Comparison of ENCODE assay signal across 8 cellular contexts in genomic region chr4:8534129-8534528, GRCh38. TPM values are rescaled to one million over a fixed set of nuclear protein-coding genes. Genes with fewer than 3 reads are reported as not detected.
DNase-seq lines count a peak whose midpoint lies in the region; ATAC-seq, FAIRE-seq and TF ChIP-seq lines count a peak whose summit lies in the region.
"Had no signal": no experiment of that assay in that cellular context is flagged by ENCODE, and none has a peak within 500 bp of the region (broad histone marks: within the 10 kb centered on the region; RNA-seq: fewer than 3 reads in every experiment).

No MANE protein-coding gene starts in this region.

- H3K9me3 ChIP-seq in GM12878 (replicated peaks; ENCODE audit: control insufficient read depth, insufficient read depth, low read length) (peaks cover 8% of the 10 kb centered on the region), mucosa of stomach (ENCODE audit: control insufficient read depth, low read length) (no peaks in the 10 kb centered on the region)

- peaks cover 0 to 23% of the 10 kb centered on the region in 2 donors for H3K9me3 Mint-ChIP-seq in activated naive CD4-positive, alpha-beta T cell treated with anti-CD3 and anti-CD28 coated beads, Interleukin-2, amount 50 U/mL, for 72 hours

- no peak overlapping the region for H3K27ac Mint-ChIP-seq in activated naive CD4-positive, alpha-beta T cell treated with anti-CD3 and anti-CD28 coated beads, Interleukin-2, amount 50 U/mL, for 72 hours
- H3K27ac Mint-ChIP-seq: activated B cell treated with CpG ODN at 0.5 μM for 24 hours had no signal

- H4K20me1 ChIP-seq in GM12878 (ENCODE audit: control insufficient read depth, insufficient read depth), result no peaks in the 10 kb centered on the region

- BruUV-seq in GM12878 (replicated peaks; lab: Mats Ljungman, UMichigan), result no TSS peak

- TF ChIP-seq POLR2A in GM12878 (IDR thresholded peaks at IDR 0.05; ENCODE audit: low read depth, low read length), result 0 out of 2 replicates have a peak, but pooled peaks have one; percentile 29

- FAIRE-seq in GM12878 (lab: Jason Lieb, UNC), result peak; percentile 97

- CTCF ChIA-PET in GM12878 (lab: Yijun Ruan, JAX), result no interaction called here

- peaks cover 0 to 15% of the 10 kb centered on the region in 2 donors for H3K36me3 Mint-ChIP-seq in activated naive CD4-positive, alpha-beta T cell treated with anti-CD3 and anti-CD28 coated beads, Interleukin-2, amount 50 U/mL, for 72 hours

- intact Hi-C loops in GM12878 (cut with micrococcal nuclease; ENCODE audit: unreplicated experiment), result no loop called here

- H3K4me2 ChIP-seq in GM12878 (ENCODE audit: control insufficient read depth, insufficient read depth), result peak overlapping the region; percentile 93

- no peaks in the 10 kb centered on the region for H3K79me2 ChIP-seq in GM12878 (ENCODE audit: control insufficient read depth, insufficient read depth, low read length)

- H3K9ac ChIP-seq in GM12878 (ENCODE audit: control insufficient read depth, insufficient read depth, low read length) (peak overlapping the region; percentile 69; the same call in 1 of the 2 replicates), mucosa of stomach (ENCODE audit: low read length) (peak overlapping the region; percentile 73)

- DNase-seq in GM12878 (ENCODE audit: low read depth, low spot score) (peak; percentile 89), GF-D8 (lab: John Stamatoyannopoulos, UW) (no peak)
- DNase-seq in activated CD4-positive, alpha-beta T cell treated with anti-CD3 and anti-CD28 coated beads, Interleukin-2, amount 50 U/mL, for 48 hours, result no peak
- DNase-seq in activated naive CD4-positive, alpha-beta T cell treated with anti-CD3 and anti-CD28 coated beads, Interleukin-2, amount 50 U/mL, for 72 hours (ENCODE audit: low spot score in 2 of 2), result no peak
- DNase-seq: activated B cell treated with CpG ODN at 0.5 μM for 24 hours had no signal

- ATAC-seq in GM19395 (IDR thresholded peaks at IDR 0.05; ENCODE audit: unreplicated experiment) (peak; percentile 89), HG03103 (IDR thresholded peaks at IDR 0.05; ENCODE audit: low read depth, unreplicated experiment) (peak; percentile 67), GM12878 (peak; percentile 95)
- ATAC-seq in activated naive CD4-positive, alpha-beta T cell treated with anti-CD3 and anti-CD28 coated beads, Interleukin-2, amount 50 U/mL, for 72 hours, result no peak

- TF ChIP-seq EP300 in GM12878 (IDR thresholded peaks at IDR 0.05; ENCODE audit: borderline replicate concordance in 1 of 2, control insufficient read depth in 1 of 2, low read depth in 2 of 2, low read length in 2 of 2), result no peak

- peaks cover 33% of the 10 kb centered on the region for H3K4me1 ChIP-seq in GM12878 (ENCODE audit: control insufficient read depth, insufficient read depth, low read length)
- peaks cover 45% of the 10 kb centered on the region for H3K4me1 ChIP-seq in mucosa of stomach (ENCODE audit: control insufficient read depth, insufficient read depth, low read length)

- in situ Hi-C loops in GM12878 (cut with MboI), result no loop called here

- POLR2A ChIA-PET in GM12878 (lab: Charles Lee), result no interaction called here

- RAD21 ChIA-PET in GM12878 (lab: Charles Lee; ENCODE audit: unreplicated experiment), result interaction anchor here (1.7 kb wide), 1 partner anchor 66 kb away, joined by 4 read pairs; no protein-coding TSS in a partner anchor

- peak overlapping the region; percentile 63 for H2AFZ ChIP-seq in GM12878 (ENCODE audit: control insufficient read depth, low read depth, low read length)

- SMC1A ChIA-PET in GM12878 (lab: Charles Lee; ENCODE audit: uncharacterized antibody, unreplicated experiment), result interaction anchor here (0.9 kb wide), 1 partner anchor 33 kb away, joined by 3 read pairs; no protein-coding TSS in a partner anchor

- TF ChIP-seq RAD21 in GM12878 (IDR thresholded peaks at IDR 0.05; ENCODE audit: insufficient read depth, low read depth, low read length), result no peak

- H3K27me3 ChIP-seq in GM12878 (replicated peaks in 1 of 2; ENCODE audit: control insufficient read depth in 2 of 2, insufficient read depth in 2 of 2, low read length in 1 of 2), result no peaks in the 10 kb centered on the region
- no peaks in the 10 kb centered on the region for H3K27me3 ChIP-seq in mucosa of stomach (ENCODE audit: control insufficient read depth, insufficient read depth, low read length)

- H3K27ac ChIP-seq in GM12878 (ENCODE audit: control insufficient read depth, insufficient read depth), result peak overlapping the region; percentile 89

- H3K4me3 ChIP-seq in GM12878, result peak overlapping the region; percentile 8; the same call in 1 of the 2 replicates
- peak overlapping the region; percentile 9 for H3K4me3 ChIP-seq in mucosa of stomach (ENCODE audit: low read length)

- WGBS in GM12878 (ENCODE audit: insufficient coverage, insufficient replicate concordance, low lambda C conversion rate, missing lambda C conversion rate), result 1% methylated on average over 4 of the region's 4 CpGs

- no peaks in the 10 kb centered on the region for H3K36me3 ChIP-seq in GM12878 (ENCODE audit: control insufficient read depth in 2 of 2, insufficient read depth in 2 of 2, low read length in 1 of 2)
- H3K36me3 ChIP-seq in mucosa of stomach (ENCODE audit: control insufficient read depth, insufficient read depth, low read length), result no peaks in the 10 kb centered on the region

- no peak for TF ChIP-seq CTCF in GM12878 (IDR thresholded peaks at IDR 0.05 in 2 of 3, conservative IDR thresholded peaks at IDR 0.05 in 1 of 3; ENCODE audit: control insufficient read depth in 2 of 3, extremely low read depth in 1 of 3, insufficient read depth in 1 of 3, low read depth in 3 of 3, low read length in 3 of 3)

TF ChIP-seq in GM12878, 131 proteins besides CTCF, POLR2A, EP300 and RAD21 (continues in another document):
- TF ChIP-seq BHLHE40 (IDR thresholded peaks at IDR 0.05; ENCODE audit: borderline replicate concordance in 1 of 2, low read depth in 2 of 2, low read length in 1 of 2) (peak; percentile 9 to 21; a peak in 1 of 4 replicates), JUND (IDR thresholded peaks at IDR 0.05; ENCODE audit: low read depth, low read length) (no peak)
- TF ChIP-seq, protein P1, sequence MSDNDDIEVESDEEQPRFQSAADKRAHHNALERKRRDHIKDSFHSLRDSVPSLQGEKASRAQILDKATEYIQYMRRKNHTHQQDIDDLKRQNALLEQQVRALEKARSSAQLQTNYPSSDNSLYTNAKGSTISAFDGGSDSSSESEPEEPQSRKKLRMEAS (IDR thresholded peaks at IDR 0.05; ENCODE audit: low read depth, low read length), result no peak

RNA-seq across cellular contexts. Expression of gene GPR78, which starts 46.1 kb away (rescaled TPM):
- 0.15 TPM in 1 of 2 replicates, not detected in the other for total RNA-seq in GM12878 (2013; cell fraction: nucleolus; rRNA removed)
- total RNA-seq in GM12878 (2014; rRNA removed), result not detected in 2 replicates
- not detected in 2 replicates for total RNA-seq in GM12878 (2014; rRNA removed; fragmentation: Illumina TruSeq; extraction: Trizol)
- total RNA-seq in GM12878 (2021), result not detected in 2 replicates
- not detected for polyA plus RNA-seq in GM12878 (2011; ENCODE audit: low read depth)
- polyA plus RNA-seq in GM12878 (2011; rRNA removed), result not detected in 2 replicates
- polyA plus RNA-seq in GM12878 (2011; cell fraction: cytosol; rRNA removed), result not detected in 2 replicates
- polyA plus RNA-seq in GM12878 (2011; cell fraction: nucleus; rRNA removed), result not detected in 2 replicates
- not detected in 2 replicates for polyA plus RNA-seq in GM12878 (2012)
- 0.03 TPM in 1 of 2 replicates, not detected in the other for polyA plus RNA-seq in GM12878 (2014; fragmentation: Illumina TruSeq; extraction: Trizol)
- polyA plus RNA-seq in GM12878 (2014; fragmentation: Nextera tagmentation; extraction: Ambion mirVana), result not detected
- polyA plus RNA-seq in GM12878 (2014; rRNA removed), result not detected in 2 replicates
- not detected for polyA plus RNA-seq in GM12878 (2016; fragmentation: Nextera tagmentation; extraction: Ambion mirVana)
- polyA minus RNA-seq in GM12878 (2011; rRNA and poly(A)+ RNA removed), result not detected in 2 replicates
- polyA minus RNA-seq in GM12878 (2011; cell fraction: cytosol; rRNA and poly(A)+ RNA removed), result not detected in 2 replicates
- not detected in 2 replicates for polyA minus RNA-seq in GM12878 (2011; cell fraction: nucleus; rRNA and poly(A)+ RNA removed)
- total RNA-seq in activated naive CD4-positive, alpha-beta T cell treated with anti-CD3 and anti-CD28 coated beads, Interleukin-2, amount 50 U/mL, for 72 hours, result under 1 TPM in 1 of 2 donors, not detected in 1; 0.16 TPM
- total RNA-seq: activated B cell treated with CpG ODN at 0.5 μM for 24 hours had no signal

RNA-seq across cellular contexts. Expression of gene CPZ, which starts 58.4 kb away (rescaled TPM):
- total RNA-seq in GM12878 (2013; cell fraction: nucleolus; rRNA removed), result not detected in 2 replicates
- total RNA-seq in GM12878 (2014; rRNA removed) (not detected in 2 replicates), GM12878 (2014; rRNA removed; fragmentation: Illumina TruSeq; extraction: Trizol) (not detected in 2 replicates), GM12878 (2021) (not detected in 2 replicates)
- not detected for polyA plus RNA-seq in GM12878 (2011; ENCODE audit: low read depth)
- polyA plus RNA-seq in GM12878 (2011; rRNA removed) (not detected in 2 replicates), GM12878 (2014; fragmentation: Illumina TruSeq; extraction: Trizol) (not detected in 2 replicates), GM12878 (2014; fragmentation: Nextera tagmentation; extraction: Ambion mirVana) (not detected), GM12878 (2014; rRNA removed) (not detected in 2 replicates), GM12878 (2016; fragmentation: Nextera tagmentation; extraction: Ambion mirVana) (not detected)
- not detected in 2 replicates for polyA plus RNA-seq in GM12878 (2011; cell fraction: cytosol; rRNA removed)
- 0.07 TPM in 1 of 2 replicates, not detected in the other for polyA plus RNA-seq in GM12878 (2011; cell fraction: nucleus; rRNA removed)
- polyA plus RNA-seq in GM12878 (2012), result not detected in 2 replicates
- not detected in 2 replicates for polyA minus RNA-seq in GM12878 (2011; rRNA and poly(A)+ RNA removed)
- polyA minus RNA-seq in GM12878 (2011; cell fraction: cytosol; rRNA and poly(A)+ RNA removed), result not detected in 2 replicates
- not detected in 2 replicates for polyA minus RNA-seq in GM12878 (2011; cell fraction: nucleus; rRNA and poly(A)+ RNA removed)
- not detected for total RNA-seq in activated naive CD4-positive, alpha-beta T cell treated with anti-CD3 and anti-CD28 coated beads, Interleukin-2, amount 50 U/mL, for 72 hours
- total RNA-seq: activated B cell treated with CpG ODN at 0.5 μM for 24 hours had no signal

Comparison
In these comparisons a context has a peak if more than half of its experiments do, and no peak if none do; other contexts are left out.
1. ATAC-seq: peak in GM19395 (single experiment), HG03103 (single experiment) and GM12878 (single experiment); none in activated naive CD4-positive, alpha-beta T cell treated with anti-CD3 and anti-CD28 coated beads, Interleukin-2, amount 50 U/mL, for 72 hours (0 of 2).